16 cellular contexts compared by ENCODE assay signal in the genomic region with DNA sequence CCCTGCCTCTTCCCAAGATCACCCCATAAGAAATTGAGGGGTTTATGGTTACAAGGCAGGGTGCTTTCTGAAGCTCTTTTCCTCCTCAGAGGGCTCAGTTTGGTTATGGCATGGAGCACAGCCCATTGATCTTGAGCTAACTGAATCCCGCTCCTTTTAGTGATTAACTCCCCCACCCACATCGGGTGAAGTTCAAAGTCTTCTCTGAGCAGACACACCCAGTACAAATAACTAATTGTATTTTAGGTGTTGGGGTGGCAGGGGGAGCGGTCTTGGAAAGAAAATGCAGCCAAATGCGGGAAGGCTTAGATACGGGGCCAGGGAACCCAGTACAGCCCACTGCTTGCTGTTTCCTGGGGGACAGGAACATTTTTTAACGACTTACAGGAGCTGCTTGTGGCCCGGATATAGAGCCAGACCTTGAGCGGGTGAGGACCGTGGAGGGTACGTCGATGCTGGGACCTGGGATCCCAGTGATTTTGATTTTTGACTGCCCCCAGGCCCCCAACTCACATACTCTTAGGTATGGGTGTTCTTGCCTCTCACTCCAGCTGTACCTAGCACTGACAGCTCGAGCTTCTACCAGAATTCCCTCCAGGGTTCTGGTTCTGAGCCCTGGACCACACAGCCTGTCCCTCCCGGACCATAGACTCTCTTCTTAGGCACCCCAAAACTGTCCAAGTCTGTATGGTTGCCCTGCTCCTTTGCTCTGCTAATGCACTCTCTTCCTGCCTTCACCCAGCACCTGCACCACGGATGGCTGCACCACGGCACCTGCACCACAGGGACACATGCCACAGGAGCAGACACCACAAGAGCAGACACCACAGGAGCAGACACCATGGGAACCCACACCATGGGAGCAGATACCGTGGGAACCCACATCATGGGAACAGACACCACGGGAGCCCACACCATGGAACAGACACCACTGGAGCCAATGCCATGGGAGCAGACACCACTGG.
"Had no signal": no experiment of that assay in that cellular context is flagged by ENCODE, and none has a peak within 500 bp of the region (broad histone marks: within the 10 kb centered on the region; RNA-seq: fewer than 3 reads in every experiment).

No MANE protein-coding gene starts in this region.

- DNase-seq: activated CD8-positive, alpha-beta memory T cell treated with anti-CD3 and anti-CD28 coated beads, Interleukin-2, amount 50 U/mL, for 48 hours; activated CD8-positive, alpha-beta T cell treated with anti-CD3 and anti-CD28 coated beads for 36 hours; activated naive CD8-positive, alpha-beta T cell treated with anti-CD3 and anti-CD28 coated beads, Interleukin-2, amount 10 ng/mL, durations not matched to agents 7 days and 5 days; anterior cingulate cortex; effector CD4-positive, alpha-beta T cell; foreskin keratinocyte; head of caudate nucleus; natural killer cell; retina; stimulated activated CD4-positive, alpha-beta T cell treated with anti-CD3 and anti-CD28 coated beads, Interleukin-1b, Interleukin-23, amount 100 ng/mL, for 48 hours; stimulated activated naive CD4-positive, alpha-beta T cell; T-helper 1 cell; trophoblast cell had no signal

- H3K27ac ChIP-seq: foreskin keratinocyte, ovary, VCaP had no signal

- H3K4me3 ChIP-seq: mucosa of descending colon, ovary had no signal

- H3K36me3 ChIP-seq: ovary had no signal

- H3K27me3 ChIP-seq: ovary had no signal

- H3K9me3 ChIP-seq: mucosa of descending colon, ovary had no signal

- H3K4me1 ChIP-seq: foreskin keratinocyte had no signal

- ATAC-seq: activated CD8-positive, alpha-beta T cell treated with anti-CD3 and anti-CD28 coated beads for 36 hours; foreskin keratinocyte; mucosa of descending colon; natural killer cell had no signal
